In the genomic region with DNA sequence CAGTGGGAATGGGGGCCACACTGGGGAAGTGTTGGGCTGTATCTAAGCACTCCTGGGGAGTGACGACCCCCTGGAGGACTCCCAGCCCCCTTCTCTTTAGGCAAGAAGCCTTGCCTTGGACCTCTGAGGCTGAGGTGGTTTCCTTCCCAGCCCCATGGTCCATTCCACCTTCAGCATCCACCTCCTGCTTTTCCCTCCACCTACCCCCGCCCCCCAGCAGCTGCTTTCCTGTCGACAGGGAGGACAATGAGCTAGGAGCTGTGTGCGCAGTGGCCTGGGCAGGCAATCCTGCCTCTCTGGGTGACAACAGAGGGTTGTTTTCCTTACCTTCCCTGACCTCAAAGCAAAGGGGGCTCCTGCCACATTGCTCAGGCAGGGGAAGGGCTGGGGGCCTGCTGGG, we compare ENCODE assay signal across 1 cellular context.
A peak's percentile ranks its signal among the peaks of the same experiment; 100 is the strongest.
TF ChIP-seq lines count a peak whose summit lies in the region.

No MANE protein-coding gene starts in this region.

TF ChIP-seq in HepG2, 621 proteins besides CTCF, POLR2A, EP300 and RAD21 (continued from another document and continues in another):
- TF ChIP-seq, protein P1, sequence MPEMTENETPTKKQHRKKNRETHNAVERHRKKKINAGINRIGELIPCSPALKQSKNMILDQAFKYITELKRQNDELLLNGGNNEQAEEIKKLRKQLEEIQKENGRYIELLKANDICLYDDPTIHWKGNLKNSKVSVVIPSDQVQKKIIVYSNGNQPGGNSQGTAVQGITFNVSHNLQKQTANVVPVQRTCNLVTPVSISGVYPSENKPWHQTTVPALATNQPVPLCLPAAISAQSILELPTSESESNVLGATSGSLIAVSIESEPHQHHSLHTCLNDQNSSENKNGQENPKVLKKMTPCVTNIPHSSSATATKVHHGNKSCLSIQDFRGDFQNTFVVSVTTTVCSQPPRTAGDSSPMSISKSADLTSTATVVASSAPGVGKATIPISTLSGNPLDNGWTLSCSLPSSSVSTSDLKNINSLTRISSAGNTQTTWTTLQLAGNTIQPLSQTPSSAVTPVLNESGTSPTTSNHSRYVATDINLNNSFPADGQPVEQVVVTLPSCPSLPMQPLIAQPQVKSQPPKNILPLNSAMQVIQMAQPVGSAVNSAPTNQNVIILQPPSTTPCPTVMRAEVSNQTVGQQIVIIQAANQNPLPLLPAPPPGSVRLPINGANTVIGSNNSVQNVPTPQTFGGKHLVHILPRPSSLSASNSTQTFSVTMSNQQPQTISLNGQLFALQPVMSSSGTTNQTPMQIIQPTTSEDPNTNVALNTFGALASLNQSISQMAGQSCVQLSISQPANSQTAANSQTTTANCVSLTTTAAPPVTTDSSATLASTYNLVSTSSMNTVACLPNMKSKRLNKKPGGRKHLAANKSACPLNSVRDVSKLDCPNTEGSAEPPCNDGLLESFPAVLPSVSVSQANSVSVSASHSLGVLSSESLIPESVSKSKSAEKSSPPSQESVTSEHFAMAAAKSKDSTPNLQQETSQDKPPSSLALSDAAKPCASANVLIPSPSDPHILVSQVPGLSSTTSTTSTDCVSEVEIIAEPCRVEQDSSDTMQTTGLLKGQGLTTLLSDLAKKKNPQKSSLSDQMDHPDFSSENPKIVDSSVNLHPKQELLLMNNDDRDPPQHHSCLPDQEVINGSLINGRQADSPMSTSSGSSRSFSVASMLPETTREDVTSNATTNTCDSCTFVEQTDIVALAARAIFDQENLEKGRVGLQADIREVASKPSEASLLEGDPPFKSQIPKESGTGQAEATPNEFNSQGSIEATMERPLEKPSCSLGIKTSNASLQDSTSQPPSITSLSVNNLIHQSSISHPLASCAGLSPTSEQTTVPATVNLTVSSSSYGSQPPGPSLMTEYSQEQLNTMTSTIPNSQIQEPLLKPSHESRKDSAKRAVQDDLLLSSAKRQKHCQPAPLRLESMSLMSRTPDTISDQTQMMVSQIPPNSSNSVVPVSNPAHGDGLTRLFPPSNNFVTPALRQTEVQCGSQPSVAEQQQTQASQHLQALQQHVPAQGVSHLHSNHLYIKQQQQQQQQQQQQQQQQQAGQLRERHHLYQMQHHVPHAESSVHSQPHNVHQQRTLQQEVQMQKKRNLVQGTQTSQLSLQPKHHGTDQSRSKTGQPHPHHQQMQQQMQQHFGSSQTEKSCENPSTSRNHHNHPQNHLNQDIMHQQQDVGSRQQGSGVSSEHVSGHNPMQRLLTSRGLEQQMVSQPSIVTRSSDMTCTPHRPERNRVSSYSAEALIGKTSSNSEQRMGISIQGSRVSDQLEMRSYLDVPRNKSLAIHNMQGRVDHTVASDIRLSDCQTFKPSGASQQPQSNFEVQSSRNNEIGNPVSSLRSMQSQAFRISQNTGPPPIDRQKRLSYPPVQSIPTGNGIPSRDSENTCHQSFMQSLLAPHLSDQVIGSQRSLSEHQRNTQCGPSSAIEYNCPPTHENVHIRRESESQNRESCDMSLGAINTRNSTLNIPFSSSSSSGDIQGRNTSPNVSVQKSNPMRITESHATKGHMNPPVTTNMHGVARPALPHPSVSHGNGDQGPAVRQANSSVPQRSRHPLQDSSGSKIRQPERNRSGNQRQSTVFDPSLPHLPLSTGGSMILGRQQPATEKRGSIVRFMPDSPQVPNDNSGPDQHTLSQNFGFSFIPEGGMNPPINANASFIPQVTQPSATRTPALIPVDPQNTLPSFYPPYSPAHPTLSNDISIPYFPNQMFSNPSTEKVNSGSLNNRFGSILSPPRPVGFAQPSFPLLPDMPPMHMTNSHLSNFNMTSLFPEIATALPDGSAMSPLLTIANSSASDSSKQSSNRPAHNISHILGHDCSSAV (CRISPR knock-in tag; IDR thresholded peaks at IDR 0.05; ENCODE audit: borderline replicate concordance) = no peak
- TF ChIP-seq SMYD3 (CRISPR knock-in tag; IDR thresholded peaks at IDR 0.05) = no peak
- TF ChIP-seq, protein P2, sequence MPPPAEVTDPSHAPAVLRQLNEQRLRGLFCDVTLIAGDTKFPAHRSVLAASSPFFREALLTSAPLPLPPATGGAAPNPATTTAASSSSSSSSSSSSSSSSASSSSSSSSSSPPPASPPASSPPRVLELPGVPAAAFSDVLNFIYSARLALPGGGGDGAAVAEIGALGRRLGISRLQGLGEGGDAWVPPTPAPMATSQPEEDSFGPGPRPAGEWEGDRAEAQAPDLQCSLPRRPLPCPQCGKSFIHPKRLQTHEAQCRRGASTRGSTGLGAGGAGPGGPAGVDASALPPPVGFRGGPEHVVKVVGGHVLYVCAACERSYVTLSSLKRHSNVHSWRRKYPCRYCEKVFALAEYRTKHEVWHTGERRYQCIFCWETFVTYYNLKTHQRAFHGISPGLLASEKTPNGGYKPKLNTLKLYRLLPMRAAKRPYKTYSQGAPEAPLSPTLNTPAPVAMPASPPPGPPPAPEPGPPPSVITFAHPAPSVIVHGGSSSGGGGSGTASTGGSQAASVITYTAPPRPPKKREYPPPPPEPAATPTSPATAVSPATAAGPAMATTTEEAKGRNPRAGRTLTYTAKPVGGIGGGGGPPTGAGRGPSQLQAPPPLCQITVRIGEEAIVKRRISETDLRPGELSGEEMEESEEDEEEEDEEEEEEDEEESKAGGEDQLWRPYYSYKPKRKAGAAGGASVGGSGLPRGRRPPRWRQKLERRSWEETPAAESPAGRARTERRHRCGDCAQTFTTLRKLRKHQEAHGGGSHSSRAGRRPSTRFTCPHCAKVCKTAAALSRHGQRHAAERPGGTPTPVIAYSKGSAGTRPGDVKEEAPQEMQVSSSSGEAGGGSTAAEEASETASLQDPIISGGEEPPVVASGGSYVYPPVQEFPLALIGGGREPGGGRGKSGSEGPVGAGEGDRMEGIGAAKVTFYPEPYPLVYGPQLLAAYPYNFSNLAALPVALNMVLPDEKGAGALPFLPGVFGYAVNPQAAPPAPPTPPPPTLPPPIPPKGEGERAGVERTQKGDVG (CRISPR knock-in tag; IDR thresholded peaks at IDR 0.05; ENCODE audit: borderline replicate concordance) = no peak
- TF ChIP-seq ZNF605 (CRISPR knock-in tag; IDR thresholded peaks at IDR 0.05) = no peak
- no peak for TF ChIP-seq MED1 (CRISPR knock-in tag; IDR thresholded peaks at IDR 0.05)
- no peak for TF ChIP-seq SCMH1 (CRISPR knock-in tag; IDR thresholded peaks at IDR 0.05; ENCODE audit: borderline replicate concordance)
- no peak for TF ChIP-seq NR1H2 (CRISPR knock-in tag; IDR thresholded peaks at IDR 0.05; ENCODE audit: borderline replicate concordance, low read depth)
- TF ChIP-seq GABPB1 (CRISPR knock-in tag; IDR thresholded peaks at IDR 0.05) = 0 out of 2 replicates have a peak, but pooled peaks have one; percentile 6
- TF ChIP-seq, protein P3, sequence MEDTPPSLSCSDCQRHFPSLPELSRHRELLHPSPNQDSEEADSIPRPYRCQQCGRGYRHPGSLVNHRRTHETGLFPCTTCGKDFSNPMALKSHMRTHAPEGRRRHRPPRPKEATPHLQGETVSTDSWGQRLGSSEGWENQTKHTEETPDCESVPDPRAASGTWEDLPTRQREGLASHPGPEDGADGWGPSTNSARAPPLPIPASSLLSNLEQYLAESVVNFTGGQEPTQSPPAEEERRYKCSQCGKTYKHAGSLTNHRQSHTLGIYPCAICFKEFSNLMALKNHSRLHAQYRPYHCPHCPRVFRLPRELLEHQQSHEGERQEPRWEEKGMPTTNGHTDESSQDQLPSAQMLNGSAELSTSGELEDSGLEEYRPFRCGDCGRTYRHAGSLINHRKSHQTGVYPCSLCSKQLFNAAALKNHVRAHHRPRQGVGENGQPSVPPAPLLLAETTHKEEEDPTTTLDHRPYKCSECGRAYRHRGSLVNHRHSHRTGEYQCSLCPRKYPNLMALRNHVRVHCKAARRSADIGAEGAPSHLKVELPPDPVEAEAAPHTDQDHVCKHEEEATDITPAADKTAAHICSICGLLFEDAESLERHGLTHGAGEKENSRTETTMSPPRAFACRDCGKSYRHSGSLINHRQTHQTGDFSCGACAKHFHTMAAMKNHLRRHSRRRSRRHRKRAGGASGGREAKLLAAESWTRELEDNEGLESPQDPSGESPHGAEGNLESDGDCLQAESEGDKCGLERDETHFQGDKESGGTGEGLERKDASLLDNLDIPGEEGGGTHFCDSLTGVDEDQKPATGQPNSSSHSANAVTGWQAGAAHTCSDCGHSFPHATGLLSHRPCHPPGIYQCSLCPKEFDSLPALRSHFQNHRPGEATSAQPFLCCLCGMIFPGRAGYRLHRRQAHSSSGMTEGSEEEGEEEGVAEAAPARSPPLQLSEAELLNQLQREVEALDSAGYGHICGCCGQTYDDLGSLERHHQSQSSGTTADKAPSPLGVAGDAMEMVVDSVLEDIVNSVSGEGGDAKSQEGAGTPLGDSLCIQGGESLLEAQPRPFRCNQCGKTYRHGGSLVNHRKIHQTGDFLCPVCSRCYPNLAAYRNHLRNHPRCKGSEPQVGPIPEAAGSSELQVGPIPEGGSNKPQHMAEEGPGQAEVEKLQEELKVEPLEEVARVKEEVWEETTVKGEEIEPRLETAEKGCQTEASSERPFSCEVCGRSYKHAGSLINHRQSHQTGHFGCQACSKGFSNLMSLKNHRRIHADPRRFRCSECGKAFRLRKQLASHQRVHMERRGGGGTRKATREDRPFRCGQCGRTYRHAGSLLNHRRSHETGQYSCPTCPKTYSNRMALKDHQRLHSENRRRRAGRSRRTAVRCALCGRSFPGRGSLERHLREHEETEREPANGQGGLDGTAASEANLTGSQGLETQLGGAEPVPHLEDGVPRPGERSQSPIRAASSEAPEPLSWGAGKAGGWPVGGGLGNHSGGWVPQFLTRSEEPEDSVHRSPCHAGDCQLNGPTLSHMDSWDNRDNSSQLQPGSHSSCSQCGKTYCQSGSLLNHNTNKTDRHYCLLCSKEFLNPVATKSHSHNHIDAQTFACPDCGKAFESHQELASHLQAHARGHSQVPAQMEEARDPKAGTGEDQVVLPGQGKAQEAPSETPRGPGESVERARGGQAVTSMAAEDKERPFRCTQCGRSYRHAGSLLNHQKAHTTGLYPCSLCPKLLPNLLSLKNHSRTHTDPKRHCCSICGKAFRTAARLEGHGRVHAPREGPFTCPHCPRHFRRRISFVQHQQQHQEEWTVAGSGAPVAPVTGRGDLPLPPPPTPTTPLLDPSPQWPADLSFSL (CRISPR knock-in tag; IDR thresholded peaks at IDR 0.05) = no peak
- TF ChIP-seq STAT5B (CRISPR knock-in tag; IDR thresholded peaks at IDR 0.05) = no peak
- no peak for TF ChIP-seq ZNF121 (CRISPR knock-in tag; IDR thresholded peaks at IDR 0.05)
- TF ChIP-seq RNF2 (conservative IDR thresholded peaks at IDR 0.05; ENCODE audit: low read depth) = no peak
- TF ChIP-seq SIN3A (IDR thresholded peaks at IDR 0.05; ENCODE audit: borderline replicate concordance, low read depth, low read length) = no peak
- TF ChIP-seq ZNF235 (CRISPR knock-in tag; IDR thresholded peaks at IDR 0.05; ENCODE audit: borderline replicate concordance) = no peak
- TF ChIP-seq, protein P4, sequence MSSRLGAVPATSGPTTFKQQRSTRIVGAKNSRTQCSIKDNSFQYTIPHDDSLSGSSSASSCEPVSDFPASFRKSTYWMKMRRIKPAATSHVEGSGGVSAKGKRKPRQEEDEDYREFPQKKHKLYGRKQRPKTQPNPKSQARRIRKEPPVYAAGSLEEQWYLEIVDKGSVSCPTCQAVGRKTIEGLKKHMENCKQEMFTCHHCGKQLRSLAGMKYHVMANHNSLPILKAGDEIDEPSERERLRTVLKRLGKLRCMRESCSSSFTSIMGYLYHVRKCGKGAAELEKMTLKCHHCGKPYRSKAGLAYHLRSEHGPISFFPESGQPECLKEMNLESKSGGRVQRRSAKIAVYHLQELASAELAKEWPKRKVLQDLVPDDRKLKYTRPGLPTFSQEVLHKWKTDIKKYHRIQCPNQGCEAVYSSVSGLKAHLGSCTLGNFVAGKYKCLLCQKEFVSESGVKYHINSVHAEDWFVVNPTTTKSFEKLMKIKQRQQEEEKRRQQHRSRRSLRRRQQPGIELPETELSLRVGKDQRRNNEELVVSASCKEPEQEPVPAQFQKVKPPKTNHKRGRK (CRISPR knock-in tag; IDR thresholded peaks at IDR 0.05) = no peak
- no peak for TF ChIP-seq ARHGAP35 (CRISPR knock-in tag; IDR thresholded peaks at IDR 0.05; ENCODE audit: borderline replicate concordance)
- no peak for TF ChIP-seq ZNF432 (CRISPR knock-in tag; IDR thresholded peaks at IDR 0.05; ENCODE audit: borderline replicate concordance)
- TF ChIP-seq POLR2AphosphoS2 (IDR thresholded peaks at IDR 0.05; ENCODE audit: low read depth, low read length) = no peak
- no peak for TF ChIP-seq EZH2 (conservative IDR thresholded peaks at IDR 0.05; ENCODE audit: low read depth, low read length)
- no peak for TF ChIP-seq ZNF207 (IDR thresholded peaks at IDR 0.05; ENCODE audit: borderline replicate concordance)
- TF ChIP-seq RELA (CRISPR knock-in tag; IDR thresholded peaks at IDR 0.05) = no peak
- TF ChIP-seq, protein P5, sequence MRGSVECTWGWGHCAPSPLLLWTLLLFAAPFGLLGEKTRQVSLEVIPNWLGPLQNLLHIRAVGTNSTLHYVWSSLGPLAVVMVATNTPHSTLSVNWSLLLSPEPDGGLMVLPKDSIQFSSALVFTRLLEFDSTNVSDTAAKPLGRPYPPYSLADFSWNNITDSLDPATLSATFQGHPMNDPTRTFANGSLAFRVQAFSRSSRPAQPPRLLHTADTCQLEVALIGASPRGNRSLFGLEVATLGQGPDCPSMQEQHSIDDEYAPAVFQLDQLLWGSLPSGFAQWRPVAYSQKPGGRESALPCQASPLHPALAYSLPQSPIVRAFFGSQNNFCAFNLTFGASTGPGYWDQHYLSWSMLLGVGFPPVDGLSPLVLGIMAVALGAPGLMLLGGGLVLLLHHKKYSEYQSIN (CRISPR knock-in tag; IDR thresholded peaks at IDR 0.05; ENCODE audit: borderline replicate concordance) = no peak
- TF ChIP-seq, protein P6, sequence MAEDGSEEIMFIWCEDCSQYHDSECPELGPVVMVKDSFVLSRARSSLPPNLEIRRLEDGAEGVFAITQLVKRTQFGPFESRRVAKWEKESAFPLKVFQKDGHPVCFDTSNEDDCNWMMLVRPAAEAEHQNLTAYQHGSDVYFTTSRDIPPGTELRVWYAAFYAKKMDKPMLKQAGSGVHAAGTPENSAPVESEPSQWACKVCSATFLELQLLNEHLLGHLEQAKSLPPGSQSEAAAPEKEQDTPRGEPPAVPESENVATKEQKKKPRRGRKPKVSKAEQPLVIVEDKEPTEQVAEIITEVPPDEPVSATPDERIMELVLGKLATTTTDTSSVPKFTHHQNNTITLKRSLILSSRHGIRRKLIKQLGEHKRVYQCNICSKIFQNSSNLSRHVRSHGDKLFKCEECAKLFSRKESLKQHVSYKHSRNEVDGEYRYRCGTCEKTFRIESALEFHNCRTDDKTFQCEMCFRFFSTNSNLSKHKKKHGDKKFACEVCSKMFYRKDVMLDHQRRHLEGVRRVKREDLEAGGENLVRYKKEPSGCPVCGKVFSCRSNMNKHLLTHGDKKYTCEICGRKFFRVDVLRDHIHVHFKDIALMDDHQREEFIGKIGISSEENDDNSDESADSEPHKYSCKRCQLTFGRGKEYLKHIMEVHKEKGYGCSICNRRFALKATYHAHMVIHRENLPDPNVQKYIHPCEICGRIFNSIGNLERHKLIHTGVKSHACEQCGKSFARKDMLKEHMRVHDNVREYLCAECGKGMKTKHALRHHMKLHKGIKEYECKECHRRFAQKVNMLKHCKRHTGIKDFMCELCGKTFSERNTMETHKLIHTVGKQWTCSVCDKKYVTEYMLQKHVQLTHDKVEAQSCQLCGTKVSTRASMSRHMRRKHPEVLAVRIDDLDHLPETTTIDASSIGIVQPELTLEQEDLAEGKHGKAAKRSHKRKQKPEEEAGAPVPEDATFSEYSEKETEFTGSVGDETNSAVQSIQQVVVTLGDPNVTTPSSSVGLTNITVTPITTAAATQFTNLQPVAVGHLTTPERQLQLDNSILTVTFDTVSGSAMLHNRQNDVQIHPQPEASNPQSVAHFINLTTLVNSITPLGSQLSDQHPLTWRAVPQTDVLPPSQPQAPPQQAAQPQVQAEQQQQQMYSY (CRISPR knock-in tag; IDR thresholded peaks at IDR 0.05) = peak; percentile 90
- TF ChIP-seq REL (CRISPR knock-in tag; conservative IDR thresholded peaks at IDR 0.05) = no peak
- TF ChIP-seq, protein P7, sequence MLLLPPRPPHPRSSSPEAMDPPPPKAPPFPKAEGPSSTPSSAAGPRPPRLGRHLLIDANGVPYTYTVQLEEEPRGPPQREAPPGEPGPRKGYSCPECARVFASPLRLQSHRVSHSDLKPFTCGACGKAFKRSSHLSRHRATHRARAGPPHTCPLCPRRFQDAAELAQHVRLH (CRISPR knock-in tag; IDR thresholded peaks at IDR 0.05; ENCODE audit: borderline replicate concordance, low read depth) = no peak
- no peak for TF ChIP-seq BCL6 (CRISPR knock-in tag; IDR thresholded peaks at IDR 0.05)
- no peak for TF ChIP-seq TP53 (CRISPR knock-in tag; conservative IDR thresholded peaks at IDR 0.05)
